Comparison of ENCODE assay signal across 30 cellular contexts in genomic region chr12:30761730-30762129, GRCh38.
"Had no signal": no experiment of that assay in that cellular context is flagged by ENCODE, and none has a peak within 500 bp of the region (broad histone marks: within the 10 kb centered on the region; RNA-seq: fewer than 3 reads in every experiment).

No MANE protein-coding gene starts in this region.

- H3K9me3 Mint-ChIP-seq: naive thymus-derived CD8-positive, alpha-beta T cell; natural killer cell treated with Interleukin-12 subunit alpha and Interleukin-12 subunit beta and Interleukin-15 and Interleukin-18, amount 100 ng/mL, for 72 hours; stimulated activated memory B cell treated with anti-CD40 and anti-IgM and Interleukin-4, amounts not matched to agents 10 μg/mL and 1 μg/mL and 100 μg/mL, for 72 hours; stimulated activated naive CD8-positive, alpha-beta T cell treated with anti-CD3 and anti-CD28 coated beads, Interleukin-15, amount 100 ng/mL, for 72 hours; type B pancreatic cell had no signal

- DNase-seq: naive thymus-derived CD8-positive, alpha-beta T cell; nephron progenitor cell; nucleus accumbens; pancreas; psoas muscle; right cardiac atrium; spleen; stimulated activated CD4-positive, alpha-beta T cell treated with anti-CD3 and anti-CD28 coated beads, Interleukin-12 subunit alpha, Interleukin-12 subunit beta, amount 100 ng/mL, for 4 hours; stimulated activated CD4-positive, alpha-beta T cell treated with anti-CD3 and anti-CD28 coated beads, Interleukin-1b, Interleukin-23, amount 100 ng/mL, for 48 hours; stimulated activated CD4-positive, alpha-beta T cell treated with anti-CD3 and anti-CD28 coated beads, Interleukin-4, amount 100 ng/mL, for 1 hour; stimulated activated CD4-positive, alpha-beta T cell treated with anti-CD3 and anti-CD28 coated beads, Interleukin-4, amount 100 ng/mL, for 4 hours; stimulated activated CD8-positive, alpha-beta memory T cell treated with anti-CD3 and anti-CD28 coated beads, Interleukin-4, amount 100 ng/mL, for 48 hours; stimulated activated naive CD4-positive, alpha-beta T cell; stimulated activated naive CD8-positive, alpha-beta T cell treated with anti-CD3 and anti-CD28 coated beads, Interleukin-15, amount 100 ng/mL, for 72 hours; stimulated activated naive CD8-positive, alpha-beta T cell treated with anti-CD3 and anti-CD28 coated beads, Interleukin-15, Interleukin-2, amounts not matched to agents 100 U/mL and 50 U/mL, for 24 hours; substantia nigra; testis; tibial artery; transverse colon; upper lobe of right lung; uterus had no signal

- H3K4me3 ChIP-seq: pancreas, psoas muscle, skin epidermis, smooth muscle cell, spleen, suprapubic skin, testis, tibial artery, transverse colon, upper lobe of right lung, uterus had no signal

- H3K36me3 Mint-ChIP-seq: natural killer cell treated with Interleukin-12 subunit alpha and Interleukin-12 subunit beta and Interleukin-15 and Interleukin-18, amount 100 ng/mL, for 72 hours; stimulated activated memory B cell treated with anti-CD40 and anti-IgM and Interleukin-4, amounts not matched to agents 10 μg/mL and 1 μg/mL and 100 μg/mL, for 72 hours had no signal

- H3K36me3 ChIP-seq: neutrophil, pancreas, spleen, suprapubic skin, tibial artery, transverse colon, upper lobe of right lung, uterus had no signal

- H3K27ac Mint-ChIP-seq: naive thymus-derived CD8-positive, alpha-beta T cell; natural killer cell treated with Interleukin-12 subunit alpha and Interleukin-12 subunit beta and Interleukin-15 and Interleukin-18, amount 100 ng/mL, for 72 hours; nephron progenitor cell; stimulated activated memory B cell treated with anti-CD40 and anti-IgM and Interleukin-4, amounts not matched to agents 10 μg/mL and 1 μg/mL and 100 μg/mL, for 72 hours; stimulated activated naive CD8-positive, alpha-beta T cell treated with anti-CD3 and anti-CD28 coated beads, Interleukin-15, amount 100 ng/mL, for 72 hours; type B pancreatic cell had no signal

- H3K27ac ChIP-seq: neutrophil, pancreas, psoas muscle, skin epidermis, spleen, suprapubic skin, testis, tibial artery, transverse colon, upper lobe of right lung, uterus had no signal

- H3K27me3 Mint-ChIP-seq: stimulated activated memory B cell treated with anti-CD40 and anti-IgM and Interleukin-4, amounts not matched to agents 10 μg/mL and 1 μg/mL and 100 μg/mL, for 72 hours; type B pancreatic cell had no signal

- H3K4me1 ChIP-seq: psoas muscle, spleen, suprapubic skin, testis, tibial artery, transverse colon, upper lobe of right lung, uterus had no signal

- H3K4me1 Mint-ChIP-seq: naive thymus-derived CD8-positive, alpha-beta T cell; neural crest cell; stimulated activated memory B cell treated with anti-CD40 and anti-IgM and Interleukin-4, amounts not matched to agents 10 μg/mL and 1 μg/mL and 100 μg/mL, for 72 hours had no signal

- H3K4me2 ChIP-seq: smooth muscle cell had no signal

- H3K27me3 ChIP-seq: pancreas, spleen, suprapubic skin, testis, tibial artery, transverse colon, upper lobe of right lung, uterus had no signal

- ATAC-seq: naive thymus-derived CD8-positive, alpha-beta T cell; natural killer cell treated with Interleukin-12 subunit alpha and Interleukin-12 subunit beta and Interleukin-15 and Interleukin-18, amount 100 ng/mL, for 72 hours; pancreas; psoas muscle; right cardiac atrium; sciatic nerve; stimulated activated memory B cell treated with anti-CD40 and anti-IgM and Interleukin-4, amounts not matched to agents 10 μg/mL and 1 μg/mL and 100 μg/mL, for 72 hours; stimulated activated naive CD8-positive, alpha-beta T cell treated with anti-CD3 and anti-CD28 coated beads, Interleukin-15, amount 100 ng/mL, for 72 hours; stimulated activated naive CD8-positive, alpha-beta T cell treated with anti-CD3 and anti-CD28 coated beads, Interleukin-15, Interleukin-2, amounts not matched to agents 100 U/mL and 50 U/mL, for 24 hours; upper lobe of right lung had no signal

- H3K9me3 ChIP-seq: neutrophil, pancreas, psoas muscle, suprapubic skin, testis, transverse colon, upper lobe of right lung, uterus had no signal

- H3K4me3 Mint-ChIP-seq: naive thymus-derived CD8-positive, alpha-beta T cell; natural killer cell treated with Interleukin-12 subunit alpha and Interleukin-12 subunit beta and Interleukin-15 and Interleukin-18, amount 100 ng/mL, for 72 hours; nephron progenitor cell; neural crest cell; stimulated activated memory B cell treated with anti-CD40 and anti-IgM and Interleukin-4, amounts not matched to agents 10 μg/mL and 1 μg/mL and 100 μg/mL, for 72 hours; stimulated activated naive CD8-positive, alpha-beta T cell treated with anti-CD3 and anti-CD28 coated beads, Interleukin-15, amount 100 ng/mL, for 72 hours; type B pancreatic cell had no signal

- FAIRE-seq: pancreas had no signal
